ENCODE assay signal across 1 cellular context in genomic region chr10:70232155-70232858, GRCh38.
TF ChIP-seq lines count a peak whose summit lies in the region.

No MANE protein-coding gene starts in this region.

TF ChIP-seq in WTC11, 78 proteins besides CTCF, POLR2A, EP300 and RAD21 (continued from another document):
- TF ChIP-seq PRDM15 (CRISPR knock-in tag; IDR thresholded peaks at IDR 0.05) (no peak), CREM (CRISPR knock-in tag; IDR thresholded peaks at IDR 0.05) (0 out of 2 replicates have a peak, but pooled peaks have one; percentile 23), ZBTB43 (CRISPR knock-in tag; IDR thresholded peaks at IDR 0.05) (no peak), ZNF396 (CRISPR knock-in tag; IDR thresholded peaks at IDR 0.05; ENCODE audit: borderline replicate concordance) (no peak), ELF4 (CRISPR knock-in tag; IDR thresholded peaks at IDR 0.05; ENCODE audit: low read depth) (no peak), AFF4 (CRISPR knock-in tag; IDR thresholded peaks at IDR 0.05; ENCODE audit: borderline replicate concordance) (no peak), ATF6 (CRISPR knock-in tag; IDR thresholded peaks at IDR 0.05) (no peak), ZNF232 (CRISPR knock-in tag; IDR thresholded peaks at IDR 0.05) (0 out of 2 replicates have a peak, but pooled peaks have one; percentile 13), NFATC4 (CRISPR knock-in tag; IDR thresholded peaks at IDR 0.05) (no peak), E2F1 (CRISPR knock-in tag; IDR thresholded peaks at IDR 0.05) (no peak), OVOL2 (CRISPR knock-in tag; IDR thresholded peaks at IDR 0.05; ENCODE audit: borderline replicate concordance) (no peak), TEAD4 (CRISPR knock-in tag; IDR thresholded peaks at IDR 0.05) (no peak), MYBL2 (CRISPR knock-in tag; IDR thresholded peaks at IDR 0.05) (no peak), ATF2 (CRISPR knock-in tag; IDR thresholded peaks at IDR 0.05; ENCODE audit: borderline replicate concordance, low read depth) (no peak), ZNF532 (CRISPR knock-in tag; IDR thresholded peaks at IDR 0.05; ENCODE audit: borderline replicate concordance) (no peak), PREB (CRISPR knock-in tag; IDR thresholded peaks at IDR 0.05; ENCODE audit: borderline replicate concordance) (no peak), ZNF671 (CRISPR knock-in tag; IDR thresholded peaks at IDR 0.05) (no peak), ZMAT4 (CRISPR knock-in tag; IDR thresholded peaks at IDR 0.05) (no peak), NFYB (CRISPR knock-in tag; conservative IDR thresholded peaks at IDR 0.05; ENCODE audit: low read depth) (no peak), MAX (CRISPR knock-in tag; IDR thresholded peaks at IDR 0.05) (no peak)
